ENCODE assay signal across 8 cellular contexts in the genomic region with DNA sequence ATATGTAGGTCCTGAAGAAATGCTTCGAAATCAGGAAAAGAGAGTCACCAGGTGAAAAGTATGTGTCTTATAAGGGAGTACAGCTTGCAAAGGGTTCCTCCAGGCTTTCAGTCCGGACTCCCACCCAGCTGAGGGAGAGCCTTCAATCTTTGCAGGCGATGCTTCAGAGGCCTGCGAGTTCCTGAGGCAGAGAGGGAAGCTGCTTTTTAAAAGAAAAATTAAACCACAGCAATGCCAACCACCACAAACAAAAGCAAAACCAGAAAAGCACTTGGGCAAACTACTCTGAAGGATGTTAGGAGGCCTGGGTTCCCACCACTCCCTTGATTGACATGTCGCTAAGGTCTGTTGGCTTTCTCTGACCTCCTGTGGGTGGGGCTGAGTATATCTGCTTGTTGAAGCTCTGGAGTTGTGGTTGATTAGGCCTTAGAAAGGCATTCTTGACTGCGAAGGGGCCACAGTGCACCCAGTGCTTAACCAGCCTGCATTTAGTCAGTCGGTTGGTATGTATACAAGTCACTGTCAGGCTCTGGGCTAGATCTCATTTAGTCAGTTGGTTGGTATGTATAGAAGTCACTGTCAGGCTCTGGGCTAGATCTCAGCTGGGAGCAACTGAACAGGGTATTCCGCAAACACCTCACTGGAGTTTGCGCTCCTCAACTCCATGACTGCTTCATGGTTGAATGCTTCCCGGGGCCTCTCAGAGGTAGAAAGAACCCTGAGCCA. TPM values are rescaled to one million over a fixed set of nuclear protein-coding genes. Genes with fewer than 3 reads are reported as not detected.
A peak's percentile ranks its signal among the peaks of the same experiment; 100 is the strongest.
DNase-seq lines count a peak whose midpoint lies in the region; TF ChIP-seq lines count a peak whose summit lies in the region.

No MANE protein-coding gene starts in this region.

- no peaks in the 10 kb centered on the region for H3K27me3 ChIP-seq in effector memory CD4-positive, alpha-beta T cell (replicated peaks; ENCODE audit: control insufficient read depth, insufficient read depth, low read length, poor library complexity, severe bottlenecking)
- H3K27me3 ChIP-seq in SJCRH30 (no peaks in the 10 kb centered on the region), BE2C (no peaks in the 10 kb centered on the region)

- peak overlapping the region; percentile 95 for H3K4me3 Mint-ChIP-seq in nephron progenitor cell

- TF ChIP-seq CTCF in HFF-Myc (IDR thresholded peaks at IDR 0.05; ENCODE audit: low read depth, low read length, missing control alignments): no peak
- no peak for TF ChIP-seq CTCF in nephron progenitor cell (IDR thresholded peaks at IDR 0.05)
- TF ChIP-seq CTCF in BE2C (IDR thresholded peaks at IDR 0.05; ENCODE audit: low read depth, low read length): no peak

- H3K27me3 Mint-ChIP-seq in nephron progenitor cell (ENCODE audit: low read depth, poor library complexity): peaks cover 29% of the 10 kb centered on the region

- H3K4me3 ChIP-seq in HFF-Myc (replicated peaks; ENCODE audit: low read depth, low read length) (peak overlapping the region; percentile 72), SJCRH30 (no peak overlapping the region), BE2C (ENCODE audit: low read depth, low read length) (no peak overlapping the region; the same call in 1 of the 2 replicates)
- H3K4me3 ChIP-seq in effector memory CD4-positive, alpha-beta T cell (ENCODE audit: insufficient read depth, low read depth, low read length, poor library complexity, severe bottlenecking): peak overlapping the region; percentile 88

- no peak overlapping the region for H3K27ac Mint-ChIP-seq in nephron progenitor cell

- H3K9me3 ChIP-seq in effector memory CD4-positive, alpha-beta T cell (ENCODE audit: control insufficient read depth, low read length): no peaks in the 10 kb centered on the region
- H3K9me3 ChIP-seq in SJCRH30 (replicated peaks) (no peaks in the 10 kb centered on the region), BE2C (no peaks in the 10 kb centered on the region)

- H3K36me3 ChIP-seq in effector memory CD4-positive, alpha-beta T cell (ENCODE audit: control insufficient read depth, insufficient read depth, low read length): peaks cover 28% of the 10 kb centered on the region
- H3K36me3 ChIP-seq in SJCRH30: no peaks in the 10 kb centered on the region
- no peaks in the 10 kb centered on the region for H3K36me3 ChIP-seq in BE2C

- H3K4me1 Mint-ChIP-seq in nephron progenitor cell: peaks cover 49% of the 10 kb centered on the region

- peak overlapping the region; percentile 64 for H3K27ac ChIP-seq in effector memory CD4-positive, alpha-beta T cell (ENCODE audit: insufficient read depth, low read length, poor library complexity, severe bottlenecking)
- H3K27ac ChIP-seq in SJCRH30: no peak overlapping the region

- no peaks in the 10 kb centered on the region for H3K9me3 Mint-ChIP-seq in nephron progenitor cell

- DNase-seq in CMK (ENCODE audit: low read depth) (peak; percentile 53), HFF-Myc (ENCODE audit: extremely low read depth, low read depth) (no peak), T1000 (lab: John Stamatoyannopoulos, UW) (peak; percentile 78), nephron progenitor cell (no peak), SJCRH30 (no peak), BE2C (no peak), SHP77 treated with DMSO at 0.1 percent for 48 hours (lab: John Stamatoyannopoulos, UW) (no peak)
- peak in 2 of 3 donors; percentile 29 to 42 for DNase-seq in effector memory CD4-positive, alpha-beta T cell

- peaks cover 29% of the 10 kb centered on the region for H3K4me1 ChIP-seq in effector memory CD4-positive, alpha-beta T cell (ENCODE audit: control insufficient read depth, insufficient read depth, low read length, poor library complexity, severe bottlenecking)
- no peaks in the 10 kb centered on the region for H3K4me1 ChIP-seq in SJCRH30
- H3K4me1 ChIP-seq in BE2C: no peaks in the 10 kb centered on the region

- peaks cover 13% of the 10 kb centered on the region for H3K36me3 Mint-ChIP-seq in nephron progenitor cell (ENCODE audit: low read depth)

RNA-seq across cellular contexts. Expression of a gene that starts 1.2 kb away (rescaled TPM):
- not detected in 2 replicates for total RNA-seq in SJCRH30 (2014; rRNA removed; shearing (Covaris generic))
- polyA plus RNA-seq in BE2C (2012; ENCODE audit: insufficient read depth, insufficient read length, low read depth): 2.8 TPM

RNA-seq across cellular contexts. Expression of a gene that starts 3.2 kb away (rescaled TPM):
- not detected in 2 replicates for total RNA-seq in SJCRH30 (2014; rRNA removed; shearing (Covaris generic))
- polyA plus RNA-seq in BE2C (2012; ENCODE audit: insufficient read depth, insufficient read length, low read depth): 2.3 TPM

Comparison
In these comparisons a context has a peak if more than half of its experiments do, and no peak if none do; other contexts are left out.
1. DNase-seq: peak in CMK (single experiment), T1000 (single experiment) and effector memory CD4-positive, alpha-beta T cell (2 of 3); none in HFF-Myc (single experiment), nephron progenitor cell (single experiment), SJCRH30 (0 of 2), BE2C (single experiment) and SHP77 treated with DMSO at 0.1 percent for 48 hours (single experiment).
2. H3K4me3 ChIP-seq: peak in HFF-Myc (single experiment) and effector memory CD4-positive, alpha-beta T cell (single experiment); none in SJCRH30 (single experiment) and BE2C (single experiment).